ENCODE assay signal across 30 cellular contexts in the genomic region with DNA sequence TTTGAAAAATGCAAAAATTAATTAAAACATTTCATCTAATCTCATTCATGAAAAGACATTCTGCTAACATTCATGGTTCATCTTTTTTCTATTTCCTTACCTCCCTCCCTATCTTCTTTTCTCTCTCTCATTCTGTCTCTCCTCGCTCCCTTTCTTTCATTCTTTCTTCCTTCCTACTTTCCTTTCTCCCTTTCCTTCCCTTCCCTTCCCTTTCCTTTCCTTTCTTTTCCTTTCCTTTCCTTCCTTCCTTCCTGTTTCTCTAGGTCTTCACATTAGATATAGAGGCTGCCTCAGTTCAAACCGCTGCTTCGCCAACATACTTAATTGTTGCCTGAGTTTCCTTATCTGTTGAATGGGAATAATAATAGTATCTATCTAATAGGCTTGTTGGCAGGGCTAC. TPM values are rescaled to one million over a fixed set of nuclear protein-coding genes. Genes with fewer than 3 reads are reported as not detected.
"Had no signal": no experiment of that assay in that cellular context is flagged by ENCODE, and none has a peak within 500 bp of the region (broad histone marks: within the 10 kb centered on the region; RNA-seq: fewer than 3 reads in every experiment).

No MANE protein-coding gene starts in this region.

- H3K36me3 ChIP-seq: stomach, suprapubic skin, thoracic aorta, thyroid gland, tibial nerve, transverse colon, upper lobe of left lung, upper lobe of right lung, uterus, vagina had no signal

- DNase-seq: stimulated activated CD4-positive, alpha-beta T cell treated with anti-CD3 and anti-CD28 coated beads, Interleukin-2, amount 100 ng/mL, for 24 hours; stimulated activated CD4-positive, alpha-beta T cell treated with anti-CD3 and anti-CD28 coated beads, Interleukin-2, amount 100 ng/mL, for 48 hours; stimulated activated CD4-positive, alpha-beta T cell treated with anti-CD3 and anti-CD28 coated beads, Interleukin-4, amount 100 ng/mL, for 1 hour; stimulated activated CD4-positive, alpha-beta T cell treated with anti-CD3 and anti-CD28 coated beads, Interleukin-4, amount 100 ng/mL, for 24 hours; stimulated activated CD4-positive, alpha-beta T cell treated with anti-CD3 and anti-CD28 coated beads, Interleukin-4, amount 100 ng/mL, for 4 hours; stimulated activated CD8-positive, alpha-beta memory T cell treated with anti-CD3 and anti-CD28 coated beads, Interleukin-4, amount 100 ng/mL, for 48 hours; stimulated activated naive B cell treated with anti-CD40 and anti-IgM and Interleukin-4, amounts not matched to agents 10 μg/mL and 1 μg/mL and 100 μg/mL, for 72 hours; stimulated activated naive CD4-positive, alpha-beta T cell; stimulated activated naive CD4-positive, alpha-beta T cell treated with Interleukin-2 at 50 U/mL for 16 hours; stimulated activated naive CD8-positive, alpha-beta T cell treated with anti-CD3 and anti-CD28 coated beads, Interleukin-15, amount 100 ng/mL, for 72 hours; stimulated activated naive CD8-positive, alpha-beta T cell treated with anti-CD3 and anti-CD28 coated beads, Interleukin-15, Interleukin-2, amounts not matched to agents 100 U/mL and 50 U/mL, for 24 hours; stomach; substantia nigra; testis; thyroid gland; transverse colon; trophoblast cell; upper lobe of left lung; upper lobe of right lung; uterus had no signal

- H3K27ac ChIP-seq: stomach, suprapubic skin, testis, thoracic aorta, thyroid gland, tibial nerve, transverse colon, upper lobe of left lung, upper lobe of right lung, uterus, vagina had no signal

- H3K4me3 ChIP-seq: stomach, suprapubic skin, testis, thoracic aorta, thyroid gland, tibial nerve, transverse colon, upper lobe of left lung, upper lobe of right lung, uterus, vagina had no signal

- FAIRE-seq: urothelium cell line had no signal

- H3K9me3 ChIP-seq: stomach, suprapubic skin, testis, thoracic aorta, thyroid gland, tibial nerve, transverse colon, upper lobe of left lung, upper lobe of right lung, uterus, vagina had no signal

- ATAC-seq: stimulated activated effector memory CD8-positive, alpha-beta T cell treated with anti-CD3 and anti-CD28 coated beads, Interleukin-12 subunit alpha, Interleukin-12 subunit beta, amount 100 ng/mL, for 72 hours; stimulated activated memory B cell treated with anti-CD40 and anti-IgM and Interleukin-4, amounts not matched to agents 10 μg/mL and 1 μg/mL and 100 μg/mL, for 72 hours; stimulated activated naive B cell treated with anti-CD40 and anti-IgM and Interleukin-4, amounts not matched to agents 10 μg/mL and 1 μg/mL and 100 μg/mL, for 72 hours; stimulated activated naive CD8-positive, alpha-beta T cell treated with anti-CD3 and anti-CD28 coated beads, Interleukin-15, amount 100 ng/mL, for 72 hours; stimulated activated naive CD8-positive, alpha-beta T cell treated with anti-CD3 and anti-CD28 coated beads, Interleukin-15, Interleukin-2, amounts not matched to agents 100 U/mL and 50 U/mL, for 24 hours; upper lobe of right lung had no signal

- H3K4me1 ChIP-seq: stomach, suprapubic skin, testis, thyroid gland, tibial nerve, transverse colon, upper lobe of left lung, upper lobe of right lung, uterus, vagina had no signal

- H3K27me3 ChIP-seq: stomach, suprapubic skin, testis, thyroid gland, tibial nerve, transverse colon, upper lobe of left lung, upper lobe of right lung, uterus, vagina had no signal

RNA-seq across cellular contexts. Expression of a gene that starts 46.3 kb away (rescaled TPM):
- total RNA-seq: subcutaneous adipose tissue, temporal lobe, thoracic aorta, tibial nerve, transverse colon, urinary bladder, uterus, vagina had no signal
- polyA plus RNA-seq: urinary bladder had no signal
